9 cellular contexts compared by ENCODE assay signal in genomic region chr16:86509759-86510464, GRCh38. TPM values are rescaled to one million over a fixed set of nuclear protein-coding genes. Genes with fewer than 3 reads are reported as not detected.
DNase-seq lines count a peak whose midpoint lies in the region; ATAC-seq and TF ChIP-seq lines count a peak whose summit lies in the region.
"Had no signal": no experiment of that assay in that cellular context is flagged by ENCODE, and none has a peak within 500 bp of the region (broad histone marks: within the 10 kb centered on the region; RNA-seq: fewer than 3 reads in every experiment).

No MANE protein-coding gene starts in this region.

- H3K4me3 ChIP-seq in GM06990 (replicated peaks; ENCODE audit: low read depth, low read length) (peak overlapping the region; percentile 59), gastroesophageal sphincter (peak overlapping the region; percentile 46 to 89), rectal smooth muscle tissue (ENCODE audit: low read length) (peak overlapping the region; percentile 66)

- H3K27me3 ChIP-seq in GM06990 (replicated peaks; ENCODE audit: control insufficient read depth, insufficient read depth, low read length) = peaks cover 4% of the 10 kb centered on the region
- peaks cover 44% of the 10 kb centered on the region for H3K27me3 ChIP-seq in gastroesophageal sphincter
- peaks cover 11% of the 10 kb centered on the region for H3K27me3 ChIP-seq in rectal smooth muscle tissue (ENCODE audit: control insufficient read depth, insufficient read depth, low read length)

- ATAC-seq in gastroesophageal sphincter (peak; percentile 81), HG03442 (IDR thresholded peaks at IDR 0.05; ENCODE audit: unreplicated experiment) (no peak)

- TF ChIP-seq CTCF in GM06990 (IDR thresholded peaks at IDR 0.05; ENCODE audit: insufficient read depth, low read length, poor library complexity, severe bottlenecking) (no peak), gastroesophageal sphincter (IDR thresholded peaks at IDR 0.05) (peak in 1 of 4 experiments; percentile 17)

- H3K9me3 ChIP-seq in gastroesophageal sphincter = no peaks in the 10 kb centered on the region

- TF ChIP-seq POLR2A in gastroesophageal sphincter (IDR thresholded peaks at IDR 0.05) = peak in 1 of 2 donors; percentile 5

- peak overlapping the region; percentile 36 for H3K9ac ChIP-seq in rectal smooth muscle tissue (ENCODE audit: low read length)

- TF ChIP-seq EP300 in gastroesophageal sphincter (IDR thresholded peaks at IDR 0.05) = peak; percentile 27

- DNase-seq in GM06990 (ENCODE audit: extremely low read depth, insufficient read length) = no peak
- DNase-seq in RPMI7951 (ENCODE audit: low read depth) = peak; percentile 81
- no peak for DNase-seq in effector CD4-positive, alpha-beta T cell
- no peak for DNase-seq in NCI-H82 treated with DMSO at 0.1 percent for 48 hours (lab: John Stamatoyannopoulos, UW; ENCODE audit: unreplicated experiment)
- DNase-seq in SKM-1 (lab: John Stamatoyannopoulos, UW; ENCODE audit: unreplicated experiment) = no peak

- H3K36me3 ChIP-seq in GM06990 (ENCODE audit: control insufficient read depth, insufficient read depth, low read length) (no peaks in the 10 kb centered on the region), gastroesophageal sphincter (peaks cover 0 to 16% of the 10 kb centered on the region in 2 donors), rectal smooth muscle tissue (ENCODE audit: control insufficient read depth, insufficient read depth, low read length) (peaks cover 3% of the 10 kb centered on the region)

- WGBS in gastroesophageal sphincter (ENCODE audit: low coverage in 1 of 2), 2 donors = 0% methylated on average over 4 of the region's 84 CpGs; no CpG with 5 or more reads in 1 of the 2 donors

- peak overlapping the region; percentile 94 to 99 (median 98) for H3K27ac ChIP-seq in gastroesophageal sphincter
- H3K27ac ChIP-seq in rectal smooth muscle tissue (ENCODE audit: low read depth, low read length) = peak overlapping the region; percentile 99

- peaks cover 0 to 43% (median 5%) of the 10 kb centered on the region in 3 donors for H3K4me1 ChIP-seq in gastroesophageal sphincter
- no peaks in the 10 kb centered on the region for H3K4me1 ChIP-seq in rectal smooth muscle tissue (ENCODE audit: control insufficient read depth, insufficient read depth, low read length)

RNA-seq across cellular contexts. Expression of gene FOXF1, which starts 0.4 kb away (rescaled TPM):
- total RNA-seq in RPMI7951 (2014; rRNA removed; shearing (Covaris generic)) = 2.1 and 3.0 TPM in 2 replicates
- total RNA-seq in gastroesophageal sphincter = 10 to 100 TPM; 39.7 to 81.1 (median 59.3) TPM
- total RNA-seq: T-helper 2 cell treated with Interferon-gamma antibody and Interleukin-4, amounts not matched to agents 100 ng/mL and 5 ng/mL, for 36 hours had no signal

RNA-seq across cellular contexts. Expression of gene MTHFSD, which starts 45.1 kb away (rescaled TPM):
- total RNA-seq in RPMI7951 (2014; rRNA removed; shearing (Covaris generic)) = 6.1 and 8.8 TPM in 2 replicates
- total RNA-seq in gastroesophageal sphincter = 10 to 100 TPM; 12.5 to 26.6 (median 19.3) TPM

RNA-seq across cellular contexts. Expression of gene FOXC2, which starts 56.7 kb away (rescaled TPM):
- 1.3 and 1.6 TPM in 2 replicates for total RNA-seq in RPMI7951 (2014; rRNA removed; shearing (Covaris generic))
- 1 to 10 TPM in 1 of 4 donors, under 1 TPM in 3; 0.40 to 1.5 (median 0.50) TPM for total RNA-seq in gastroesophageal sphincter
- total RNA-seq: T-helper 2 cell treated with Interferon-gamma antibody and Interleukin-4, amounts not matched to agents 100 ng/mL and 5 ng/mL, for 36 hours had no signal

Comparison
In these comparisons a context has a peak if more than half of its experiments do, and no peak if none do; other contexts are left out.
1. RNA of gene FOXF1, which starts 0.4 kb away (total RNA-seq): 39.7 to 81.1 TPM in gastroesophageal sphincter; 2.1 to 3.0 TPM in RPMI7951; every median in the first group is over 10 times any median in the second.
2. Peak in every context shown above with its lines, with median percentiles within 50 percentile points of each other: H3K4me3 ChIP-seq.